ENCODE assay signal across 16 cellular contexts in genomic region chr2:189297446-189297845, GRCh38.
DNase-seq lines count a peak whose midpoint lies in the region; ATAC-seq lines count a peak whose summit lies in the region.
"Had no signal": no experiment of that assay in that cellular context is flagged by ENCODE, and none has a peak within 500 bp of the region (broad histone marks: within the 10 kb centered on the region; RNA-seq: fewer than 3 reads in every experiment).

No MANE protein-coding gene starts in this region.

- H3K4me2 ChIP-seq in trophoblast cell (ENCODE audit: low read length): no peak overlapping the region
- H3K4me2 ChIP-seq: GM23338 had no signal

- peak overlapping the region; percentile 96 for H3K27ac Mint-ChIP-seq in activated naive CD8-positive, alpha-beta T cell
- H3K27ac Mint-ChIP-seq: GM23338 had no signal

- no peak overlapping the region for H2BK5ac ChIP-seq in trophoblast cell (ENCODE audit: low read depth, low read length, poor library complexity)

- H2AFZ ChIP-seq in trophoblast cell (ENCODE audit: insufficient read depth, low read length, poor library complexity): no peak overlapping the region
- H2AFZ ChIP-seq: GM23338 had no signal

- H3K4me1 ChIP-seq in trophoblast cell (ENCODE audit: control insufficient read depth in 1 of 2, insufficient read depth in 2 of 2, low read length in 2 of 2): peaks cover 0 to 2% of the 10 kb centered on the region in 2 experiments
- H3K4me1 ChIP-seq: heart left ventricle, prostate gland, upper lobe of left lung had no signal

- no peak overlapping the region for H3K9ac ChIP-seq in trophoblast cell (ENCODE audit: low read length)

- no peaks in the 10 kb centered on the region for H3K79me2 ChIP-seq in trophoblast cell (ENCODE audit: control insufficient read depth, insufficient read depth, low read length, poor library complexity)

- in situ Hi-C loops in ACHN (cut with HindIII; ENCODE audit: low pct_ligation_motif_present, low pct_unique_long_range_greater_than_20kb, low sequenced_read_pairs): no loop called here

- no peaks in the 10 kb centered on the region for H3K36me3 ChIP-seq in trophoblast cell (ENCODE audit: control insufficient read depth in 1 of 2, insufficient read depth in 2 of 2, low read length in 2 of 2)
- H3K36me3 ChIP-seq: heart left ventricle, prostate gland, upper lobe of left lung had no signal

- no peaks in the 10 kb centered on the region for H3K27me3 Mint-ChIP-seq in activated naive CD8-positive, alpha-beta T cell
- H3K27me3 Mint-ChIP-seq: brain had no signal

- peak overlapping the region; percentile 78 for H3K4me3 Mint-ChIP-seq in activated naive CD8-positive, alpha-beta T cell
- H3K4me3 Mint-ChIP-seq: brain, GM23338 had no signal

- H3K79me1 ChIP-seq in trophoblast cell (ENCODE audit: low read length): no peaks in the 10 kb centered on the region

- H3K4me1 Mint-ChIP-seq in activated naive CD8-positive, alpha-beta T cell (ENCODE audit: low read depth): peaks cover 87% of the 10 kb centered on the region
- H3K4me1 Mint-ChIP-seq: GM23338 had no signal

- H3K14ac ChIP-seq in trophoblast cell (ENCODE audit: low read length): no peak overlapping the region

- H2AK5ac ChIP-seq in trophoblast cell (ENCODE audit: low read length): no peak overlapping the region

- no peak overlapping the region for H3K27ac ChIP-seq in trophoblast cell (ENCODE audit: low read depth, low read length)
- H3K27ac ChIP-seq: heart left ventricle, prostate gland, upper lobe of left lung had no signal

- H2BK12ac ChIP-seq in trophoblast cell (ENCODE audit: low read length): no peak overlapping the region

- H4K91ac ChIP-seq in trophoblast cell (ENCODE audit: low read depth, low read length): no peak overlapping the region

- peaks cover 1% of the 10 kb centered on the region for H3K36me3 Mint-ChIP-seq in activated naive CD8-positive, alpha-beta T cell
- H3K36me3 Mint-ChIP-seq: brain had no signal

- ATAC-seq in HG02981 (IDR thresholded peaks at IDR 0.05; ENCODE audit: unreplicated experiment): no peak
- ATAC-seq: GM23338, heart left ventricle had no signal

- no peak overlapping the region for H2BK120ac ChIP-seq in trophoblast cell (ENCODE audit: insufficient read depth, low read length, poor library complexity)

- DNase-seq in ACHN: peak; percentile 6
- peak; percentile 54 for DNase-seq in H4 (ENCODE audit: low spot score)
- peak; percentile 66 for DNase-seq in glomerular visceral epithelial cell (ENCODE audit: extremely low spot score)
- no peak for DNase-seq in GM19238 (ENCODE audit: insufficient read length, low spot score)
- no peak for DNase-seq in trophoblast cell
- no peak for DNase-seq in HT-29 (ENCODE audit: low spot score)
- DNase-seq: heart left ventricle; MM.1S; SIG-M5; stimulated activated CD4-positive, alpha-beta T cell treated with anti-CD3 and anti-CD28 coated beads, Interleukin-1b, Interleukin-23, amount 100 ng/mL, for 48 hours; upper lobe of left lung had no signal

- H3K18ac ChIP-seq in trophoblast cell (ENCODE audit: low read length): no peak overlapping the region

- H3K9me3 ChIP-seq in trophoblast cell (ENCODE audit: insufficient read depth, low read depth, low read length): no peaks in the 10 kb centered on the region
- H3K9me3 ChIP-seq: prostate gland, upper lobe of left lung had no signal

- no peak overlapping the region for H3K4me3 ChIP-seq in trophoblast cell (ENCODE audit: low read depth, low read length)
- H3K4me3 ChIP-seq: GM23338, heart left ventricle, prostate gland, upper lobe of left lung had no signal

- H3K23ac ChIP-seq in trophoblast cell (ENCODE audit: low read length): no peak overlapping the region

- H4K12ac ChIP-seq in trophoblast cell (ENCODE audit: low read depth, low read length): no peak overlapping the region

- no peak overlapping the region for H3K4ac ChIP-seq in trophoblast cell (ENCODE audit: low read depth, low read length)

- no peaks in the 10 kb centered on the region for H3K27me3 ChIP-seq in trophoblast cell (ENCODE audit: insufficient read depth, low read length)
- H3K27me3 ChIP-seq: heart left ventricle, upper lobe of left lung had no signal

- no peaks in the 10 kb centered on the region for H3K9me3 Mint-ChIP-seq in activated naive CD8-positive, alpha-beta T cell (ENCODE audit: low read depth)
- H3K9me3 Mint-ChIP-seq: GM23338 had no signal

- no peak overlapping the region for H4K8ac ChIP-seq in trophoblast cell (ENCODE audit: low read depth, low read length)

Comparison
In these comparisons a context has a peak if more than half of its experiments do, and no peak if none do; other contexts are left out.
1. DNase-seq: peak in ACHN (single experiment), H4 (single experiment) and glomerular visceral epithelial cell (single experiment); none in GM19238 (single experiment), trophoblast cell (0 of 2) and HT-29 (single experiment).